1 cellular context compared by ENCODE assay signal in the genomic region with DNA sequence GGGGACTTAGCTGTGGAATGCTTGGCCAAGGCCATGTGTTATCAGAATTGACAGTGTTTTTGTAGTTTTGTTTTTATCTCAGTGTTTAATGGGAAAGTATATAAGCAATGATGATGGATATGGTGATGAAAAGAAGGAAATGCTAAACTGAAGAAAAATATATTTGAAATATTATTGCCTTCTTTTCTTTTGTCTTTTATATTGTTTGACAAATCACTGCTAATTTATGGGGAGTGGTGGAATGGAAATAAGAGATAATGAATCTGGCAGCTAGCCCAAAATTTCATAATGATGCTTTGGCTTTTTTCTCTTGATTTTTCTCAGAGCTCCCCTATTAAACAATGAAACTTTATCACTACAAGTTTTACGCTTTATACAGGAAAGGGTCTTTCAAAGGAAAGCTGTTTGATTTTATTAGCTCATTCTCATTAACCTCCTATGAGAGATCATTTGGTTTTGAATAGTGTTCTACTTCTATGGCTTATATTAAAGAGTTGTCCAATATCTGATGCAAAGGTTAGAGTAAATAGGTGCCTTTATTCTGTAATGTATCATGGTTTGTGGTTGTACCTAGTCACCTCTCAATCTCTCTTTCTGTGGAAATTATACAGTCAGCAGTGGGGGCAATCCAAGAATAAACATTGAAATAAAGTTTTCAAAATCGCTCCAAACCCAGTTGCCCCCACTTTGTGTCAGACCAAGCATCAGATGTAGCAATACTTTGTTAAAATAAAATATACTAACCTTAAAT.
TF ChIP-seq lines count a peak whose summit lies in the region.

No MANE protein-coding gene starts in this region.

TF ChIP-seq in K562, 482 proteins besides CTCF, POLR2A, EP300 and RAD21 (continued from another document):
- TF ChIP-seq CUX1 (CRISPR knock-in tag; IDR thresholded peaks at IDR 0.05): no peak
- TF ChIP-seq NR2C1 (IDR thresholded peaks at IDR 0.05): no peak
- TF ChIP-seq NR2C1 (tag; IDR thresholded peaks at IDR 0.05): no peak
- TF ChIP-seq POLR2G (IDR thresholded peaks at IDR 0.05; ENCODE audit: low read depth, low read length): no peak
- no peak for TF ChIP-seq C11orf30 (IDR thresholded peaks at IDR 0.05; ENCODE audit: low read depth)
- 0 out of 4 replicates have a peak, but pooled peaks of 1 of the 2 experiments have one; percentile 14 for TF ChIP-seq RCOR1 (IDR thresholded peaks at IDR 0.05; ENCODE audit: borderline replicate concordance in 1 of 2, low read depth in 2 of 2, low read length in 2 of 2)
- peak; percentile 67 for TF ChIP-seq NFIC (IDR thresholded peaks at IDR 0.05)
- peak; percentile 4 for TF ChIP-seq MEIS2 (IDR thresholded peaks at IDR 0.05; ENCODE audit: partially characterized antibody)
